In genomic region chr9:137435980-137436760, GRCh38 we compare ENCODE assay signal across 9 cellular contexts. TPM values are rescaled to one million over a fixed set of nuclear protein-coding genes. Genes with fewer than 3 reads are reported as not detected.
DNase-seq lines count a peak whose midpoint lies in the region; ATAC-seq and TF ChIP-seq lines count a peak whose summit lies in the region.
"Had no signal": no experiment of that assay in that cellular context is flagged by ENCODE, and none has a peak within 500 bp of the region (broad histone marks: within the 10 kb centered on the region; RNA-seq: fewer than 3 reads in every experiment).

No MANE protein-coding gene starts in this region.

- H3K9me3 ChIP-seq in Caco-2, result no peaks in the 10 kb centered on the region

- POLR2A ChIA-PET in Caco-2 (lab: Charles Lee), result interaction anchor here (1.8 kb wide), 1 partner anchor 13 kb away, joined by 8 read pairs; the partner anchor contains the start of genes EXD3 and NOXA1

- CTCF ChIA-PET in Caco-2 (lab: Charles Lee), result interaction anchor here (0.9 kb wide), 1 partner anchor 13 kb away, joined by 3 read pairs; the partner anchor contains the start of genes EXD3 and NOXA1

- DNase-seq in AG20443 (ENCODE audit: low spot score) (peak; percentile 97), NCI-H226 (peak; percentile 80), dermis microvascular lymphatic vessel endothelial cell (ENCODE audit: low read depth in 2 of 2) (peak; percentile 35 to 73), nephron progenitor cell (peak; percentile 35), Caco-2 (no peak)
- no peak for DNase-seq in stimulated activated CD4-positive, alpha-beta T cell treated with anti-CD3 and anti-CD28 coated beads, Interleukin-12 subunit alpha, Interleukin-12 subunit beta, amount 100 ng/mL, for 4 hours
- DNase-seq in activated CD4-positive, alpha-beta T cell treated with anti-CD3 and anti-CD28 coated beads, Interleukin-2, amount 50 U/mL, for 1 hour, result no peak

- no TSS peak for BruUV-seq in Caco-2 (replicated peaks; lab: Mats Ljungman, UMichigan)

- no peaks in the 10 kb centered on the region for H3K4me1 Mint-ChIP-seq in nephron progenitor cell
- H3K4me1 Mint-ChIP-seq in Caco-2 (ENCODE audit: low read depth, unreplicated experiment), result no peaks in the 10 kb centered on the region

- ATAC-seq in GM21447 (IDR thresholded peaks at IDR 0.05; ENCODE audit: unreplicated experiment), result no peak

- no peaks in the 10 kb centered on the region for H3K9me3 Mint-ChIP-seq in nephron progenitor cell
- H3K9me3 Mint-ChIP-seq in Caco-2 (ENCODE audit: unreplicated experiment), result no peaks in the 10 kb centered on the region
- H3K9me3 Mint-ChIP-seq: stimulated activated naive CD8-positive, alpha-beta T cell treated with anti-CD3 and anti-CD28 coated beads, Interleukin-15, Interleukin-2, amounts not matched to agents 100 ng/mL and 50 ng/mL, for 24 hours had no signal

- H3K27me3 ChIP-seq in Caco-2 (replicated peaks; ENCODE audit: control insufficient read depth, insufficient read depth, low read length), result no peaks in the 10 kb centered on the region

- TF ChIP-seq CTCF in nephron progenitor cell (IDR thresholded peaks at IDR 0.05), result no peak
- TF ChIP-seq CTCF in Caco-2 (IDR thresholded peaks at IDR 0.05; ENCODE audit: insufficient read depth in 1 of 2, low read depth in 1 of 2, low read length in 1 of 2, severe bottlenecking in 1 of 2, unreplicated experiment in 1 of 2), result no peak

- H3K36me3 Mint-ChIP-seq in nephron progenitor cell (ENCODE audit: low read depth) (no peaks in the 10 kb centered on the region), Caco-2 (ENCODE audit: insufficient read depth, unreplicated experiment) (peaks cover 30% of the 10 kb centered on the region)

- intact Hi-C loops in Caco-2 (cut with micrococcal nuclease; ENCODE audit: unreplicated experiment), result no loop called here

- no peak overlapping the region for H3K4me3 Mint-ChIP-seq in nephron progenitor cell
- H3K4me3 Mint-ChIP-seq in Caco-2 (ENCODE audit: unreplicated experiment), result no peak overlapping the region
- H3K4me3 Mint-ChIP-seq: stimulated activated naive CD8-positive, alpha-beta T cell treated with anti-CD3 and anti-CD28 coated beads, Interleukin-15, Interleukin-2, amounts not matched to agents 100 ng/mL and 50 ng/mL, for 24 hours had no signal

- H3K27me3 Mint-ChIP-seq in nephron progenitor cell (ENCODE audit: low read depth, poor library complexity), result peaks cover 4% of the 10 kb centered on the region
- H3K27me3 Mint-ChIP-seq in Caco-2 (ENCODE audit: insufficient read depth, unreplicated experiment), result no peaks in the 10 kb centered on the region
- H3K27me3 Mint-ChIP-seq: stimulated activated naive CD8-positive, alpha-beta T cell treated with anti-CD3 and anti-CD28 coated beads, Interleukin-15, Interleukin-2, amounts not matched to agents 100 ng/mL and 50 ng/mL, for 24 hours had no signal

- no peak overlapping the region for H3K27ac Mint-ChIP-seq in nephron progenitor cell
- H3K27ac Mint-ChIP-seq in Caco-2 (ENCODE audit: unreplicated experiment), result no peak overlapping the region
- H3K27ac Mint-ChIP-seq: stimulated activated naive CD8-positive, alpha-beta T cell treated with anti-CD3 and anti-CD28 coated beads, Interleukin-15, Interleukin-2, amounts not matched to agents 100 ng/mL and 50 ng/mL, for 24 hours had no signal

- H3K4me1 ChIP-seq in Caco-2, result peaks cover 11% of the 10 kb centered on the region

- no peaks in the 10 kb centered on the region for H3K36me3 ChIP-seq in Caco-2 (ENCODE audit: control insufficient read depth, insufficient read depth, low read length)

- H3K4me3 ChIP-seq in Caco-2 (ENCODE audit: low read depth, low read length), result no peak overlapping the region

RNA-seq across cellular contexts. Expression of gene ENTPD8, which starts 5.0 kb away (rescaled TPM):
- total RNA-seq in dermis microvascular lymphatic vessel endothelial cell (0.25 and 0.26 TPM in 2 replicates), Caco-2 (2022) (8.5 and 8.6 TPM in 2 replicates)

RNA-seq across cellular contexts. Expression of gene NOXA1, which starts 13.0 kb away (rescaled TPM):
- total RNA-seq in dermis microvascular lymphatic vessel endothelial cell (1.3 and 2.1 TPM in 2 replicates), Caco-2 (2022) (7.3 and 8.6 TPM in 2 replicates)

RNA-seq across cellular contexts. Expression of gene EXD3, which starts 13.2 kb away (rescaled TPM):
- 12.2 and 20.1 TPM in 2 replicates for total RNA-seq in dermis microvascular lymphatic vessel endothelial cell
- 10.9 and 11.2 TPM in 2 replicates for total RNA-seq in Caco-2 (2022)

RNA-seq across cellular contexts. Expression of gene NSMF, which starts 23.0 kb away (rescaled TPM):
- total RNA-seq in dermis microvascular lymphatic vessel endothelial cell, result 13.2 and 23.8 TPM in 2 replicates
- total RNA-seq in Caco-2 (2022), result 65.5 and 67.6 TPM in 2 replicates

Comparison
In these comparisons a context has a peak if more than half of its experiments do, and no peak if none do; other contexts are left out.
1. DNase-seq: peak in AG20443 (single experiment), NCI-H226 (single experiment), dermis microvascular lymphatic vessel endothelial cell (2 of 2) and nephron progenitor cell (single experiment); none in stimulated activated CD4-positive, alpha-beta T cell treated with anti-CD3 and anti-CD28 coated beads, Interleukin-12 subunit alpha, Interleukin-12 subunit beta, amount 100 ng/mL, for 4 hours (single experiment), Caco-2 (0 of 2) and activated CD4-positive, alpha-beta T cell treated with anti-CD3 and anti-CD28 coated beads, Interleukin-2, amount 50 U/mL, for 1 hour (single experiment).